8 cellular contexts compared by ENCODE assay signal in the genomic region with DNA sequence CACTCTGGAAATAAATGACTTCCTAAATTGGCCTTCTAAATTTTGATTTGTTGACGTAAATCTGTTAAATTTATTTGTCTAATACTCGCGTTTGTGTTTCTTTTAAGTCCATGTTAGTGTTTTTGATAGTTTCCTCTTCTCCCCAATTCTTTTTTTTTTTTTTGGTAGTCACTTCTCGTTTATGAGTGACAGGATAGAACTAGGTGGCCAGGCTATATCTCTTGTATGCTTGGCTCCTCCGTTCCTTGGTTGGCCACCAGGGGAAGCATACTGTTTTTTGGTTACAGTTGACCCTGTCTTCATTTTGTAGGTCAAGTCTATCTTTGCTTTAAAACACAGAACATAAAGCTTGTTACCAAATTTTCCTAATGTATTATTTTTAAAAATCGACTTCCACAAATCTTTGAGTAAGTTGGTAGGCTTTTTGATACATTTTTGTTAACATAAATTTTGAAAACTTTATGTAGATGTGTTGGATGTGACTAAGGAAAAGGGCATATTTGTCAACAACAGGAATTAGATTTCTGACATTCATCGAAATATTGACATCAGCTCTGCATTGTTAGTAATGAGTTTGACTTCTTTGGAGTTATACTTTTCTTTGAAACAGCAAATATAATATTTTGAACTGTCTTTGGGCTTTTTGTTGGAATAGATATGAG. TPM values are rescaled to one million over a fixed set of nuclear protein-coding genes. Genes with fewer than 3 reads are reported as not detected.
A peak's percentile ranks its signal among the peaks of the same experiment; 100 is the strongest.
DNase-seq lines count a peak whose midpoint lies in the region; ATAC-seq and TF ChIP-seq lines count a peak whose summit lies in the region.

No MANE protein-coding gene starts in this region.

- 19% methylated on average over 7 of the region's 7 CpGs for WGBS in prostate gland

- H3K9me3 ChIP-seq in SK-N-MC (ENCODE audit: low read depth, low read length) = no peaks in the 10 kb centered on the region
- H3K9me3 ChIP-seq in cardiac muscle cell (ENCODE audit: low read depth) = no peaks in the 10 kb centered on the region
- H3K9me3 ChIP-seq in prostate gland = no peaks in the 10 kb centered on the region

- intact Hi-C loops in prostate gland (cut with DNase I) = loop anchor here (5.0 kb wide), 1 partner anchor 67 kb away; no protein-coding TSS in a partner anchor

- peak; percentile 77 for DNase-seq in AG08396 (ENCODE audit: low spot score)
- DNase-seq in GM19240 (ENCODE audit: insufficient read length, low spot score) = peak; percentile 89
- DNase-seq in NCI-H1092 (lab: John Stamatoyannopoulos, UW) = peak; percentile 13
- no peak for DNase-seq in SK-N-MC (ENCODE audit: low read depth, low spot score)
- DNase-seq in activated naive CD8-positive, alpha-beta T cell treated with anti-CD3 and anti-CD28 coated beads, Interleukin-2, amount 10 ng/mL, durations not matched to agents 7 days and 5 days = peak; percentile 47
- peak; percentile 72 for DNase-seq in cardiac muscle cell (ENCODE audit: low read depth in 1 of 2, low spot score in 1 of 2)
- peak; percentile 42 for DNase-seq in prostate gland (ENCODE audit: low spot score)

- ATAC-seq in activated naive CD8-positive, alpha-beta T cell treated with anti-CD3 and anti-CD28 coated beads, Interleukin-2, amount 10 ng/mL, durations not matched to agents 7 days and 5 days (ENCODE audit: low read depth) = no peak
- ATAC-seq in HG03442 (IDR thresholded peaks at IDR 0.05; ENCODE audit: unreplicated experiment) = no peak

- H3K27ac Mint-ChIP-seq in activated naive CD8-positive, alpha-beta T cell treated with anti-CD3 and anti-CD28 coated beads, Interleukin-2, amount 10 ng/mL, durations not matched to agents 7 days and 5 days = peak overlapping the region; percentile 71

- peaks cover 22% of the 10 kb centered on the region for H3K4me1 ChIP-seq in cardiac muscle cell (ENCODE audit: low read depth)
- no peaks in the 10 kb centered on the region for H3K4me1 ChIP-seq in prostate gland (replicated peaks)

- TF ChIP-seq CTCF in cardiac muscle cell (IDR thresholded peaks at IDR 0.05; ENCODE audit: low read depth, low read length) (peak; percentile 93), prostate gland (IDR thresholded peaks at IDR 0.05) (peak; percentile 39 to 81 (median 62))

- H3K4me3 Mint-ChIP-seq in activated naive CD8-positive, alpha-beta T cell treated with anti-CD3 and anti-CD28 coated beads, Interleukin-2, amount 10 ng/mL, durations not matched to agents 7 days and 5 days = peak overlapping the region; percentile 95

- peaks cover 23% of the 10 kb centered on the region for H3K4me1 Mint-ChIP-seq in activated naive CD8-positive, alpha-beta T cell treated with anti-CD3 and anti-CD28 coated beads, Interleukin-2, amount 10 ng/mL, durations not matched to agents 7 days and 5 days

- H3K27me3 ChIP-seq in cardiac muscle cell (no peaks in the 10 kb centered on the region), prostate gland (replicated peaks; ENCODE audit: insufficient read depth) (no peaks in the 10 kb centered on the region)

- H3K36me3 ChIP-seq in SK-N-MC (ENCODE audit: insufficient read depth, low read length) (peaks cover 58% of the 10 kb centered on the region), cardiac muscle cell (no peaks in the 10 kb centered on the region), prostate gland (no peaks in the 10 kb centered on the region)

- no peaks in the 10 kb centered on the region for H3K27me3 Mint-ChIP-seq in activated naive CD8-positive, alpha-beta T cell treated with anti-CD3 and anti-CD28 coated beads, Interleukin-2, amount 10 ng/mL, durations not matched to agents 7 days and 5 days

- H3K27ac ChIP-seq in SK-N-MC (peak overlapping the region; percentile 79), cardiac muscle cell (no peak overlapping the region), prostate gland (peak overlapping the region in 1 of 2 donors; percentile 93)

- H3K9me3 Mint-ChIP-seq in activated naive CD8-positive, alpha-beta T cell treated with anti-CD3 and anti-CD28 coated beads, Interleukin-2, amount 10 ng/mL, durations not matched to agents 7 days and 5 days = no peaks in the 10 kb centered on the region

- peaks cover 7% of the 10 kb centered on the region for H3K36me3 Mint-ChIP-seq in activated naive CD8-positive, alpha-beta T cell treated with anti-CD3 and anti-CD28 coated beads, Interleukin-2, amount 10 ng/mL, durations not matched to agents 7 days and 5 days

- TF ChIP-seq POLR2A in prostate gland (IDR thresholded peaks at IDR 0.05) = no peak

- peak overlapping the region; percentile 79 for H3K9ac ChIP-seq in SK-N-MC (ENCODE audit: insufficient read length)

- POLR2A ChIA-PET in activated naive CD8-positive, alpha-beta T cell treated with anti-CD3 and anti-CD28 coated beads, Interleukin-2, amount 10 ng/mL, durations not matched to agents 7 days and 5 days (lab: Charles Lee) = interaction anchor here (0.8 to 1.4 kb wide), 2 partner anchors 70 to 200 kb away, joined by 3 to 6 read pairs; no protein-coding TSS in a partner anchor

- H3K4me3 ChIP-seq in SK-N-MC (peak overlapping the region; percentile 91), cardiac muscle cell (peak overlapping the region; percentile 100), prostate gland (peak overlapping the region in 1 of 2 donors; percentile 61)

RNA-seq across cellular contexts. Expression of a gene that starts 2.2 kb away (rescaled TPM):
- 10 to 100 TPM; 21.7 to 24.3 TPM for total RNA-seq in activated naive CD8-positive, alpha-beta T cell treated with anti-CD3 and anti-CD28 coated beads, Interleukin-2, amount 10 ng/mL, durations not matched to agents 7 days and 5 days
- total RNA-seq in cardiac muscle cell (11.8 and 17.0 TPM in 2 replicates), prostate gland (10 to 100 TPM; 14.4 to 26.6 TPM)
- polyA plus RNA-seq in cardiac muscle cell = 5.3 and 8.9 TPM in 2 replicates
